Comparison of ENCODE assay signal across 11 cellular contexts in the genomic region with DNA sequence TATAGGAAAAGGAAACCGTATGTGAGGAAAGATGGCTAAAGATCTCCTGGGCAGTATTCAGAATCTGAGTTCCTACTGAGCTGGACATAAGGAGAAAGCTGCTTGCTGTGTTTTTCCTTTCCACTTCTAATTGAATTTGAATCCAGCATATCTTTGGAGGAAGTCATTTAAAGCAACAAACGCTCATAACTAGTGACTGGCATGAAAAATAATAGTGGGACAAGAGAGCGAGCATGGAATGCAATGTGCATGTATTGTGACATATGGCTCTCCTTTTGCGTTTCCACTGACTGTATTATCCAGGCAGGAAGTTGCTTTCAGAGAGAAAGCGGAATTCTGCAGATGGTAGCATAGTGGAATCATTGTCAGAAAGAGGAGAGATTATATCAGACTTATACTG.
DNase-seq lines count a peak whose midpoint lies in the region; ATAC-seq and TF ChIP-seq lines count a peak whose summit lies in the region.
"Had no signal": no experiment of that assay in that cellular context is flagged by ENCODE, and none has a peak within 500 bp of the region (broad histone marks: within the 10 kb centered on the region; RNA-seq: fewer than 3 reads in every experiment).

No MANE protein-coding gene starts in this region.

- H3K27ac Mint-ChIP-seq in osteocyte (ENCODE audit: unreplicated experiment), result peak overlapping the region; percentile 66
- H3K27ac Mint-ChIP-seq: CD4-positive, CD25-positive, alpha-beta regulatory T cell; IgD-negative memory B cell had no signal

- no peak for ATAC-seq in left colon
- ATAC-seq: A549 had no signal

- peak overlapping the region; percentile 15 for H3K4me3 Mint-ChIP-seq in osteocyte (ENCODE audit: unreplicated experiment)
- H3K4me3 Mint-ChIP-seq: CD4-positive, CD25-positive, alpha-beta regulatory T cell; IgD-negative memory B cell had no signal

- H3K36me3 Mint-ChIP-seq in osteocyte (ENCODE audit: unreplicated experiment), result no peaks in the 10 kb centered on the region
- H3K36me3 Mint-ChIP-seq: CD4-positive, CD25-positive, alpha-beta regulatory T cell had no signal

- no peaks in the 10 kb centered on the region for H3K9me3 Mint-ChIP-seq in osteocyte (ENCODE audit: unreplicated experiment)
- H3K9me3 Mint-ChIP-seq: IgD-negative memory B cell had no signal

- intact Hi-C loops in left colon (cut with DNase I, micrococcal nuclease), result no loop called here

- DNase-seq in EH (ENCODE audit: low read depth) (peak; percentile 28), SK-N-DZ (ENCODE audit: low spot score) (peak; percentile 12), cerebellum (ENCODE audit: low spot score) (peak; percentile 66), osteocyte (ENCODE audit: extremely low spot score, unreplicated experiment) (no peak), left colon (no peak), NCI-H345 (lab: John Stamatoyannopoulos, UW) (no peak), NCI-H2081 treated with DMSO at 0.1 percent for 48 hours (lab: John Stamatoyannopoulos, UW) (no peak)
- DNase-seq: CD4-positive, CD25-positive, alpha-beta regulatory T cell; DMS 273 treated with DMSO at 0.1 percent for 48 hours had no signal

- peaks cover 26% of the 10 kb centered on the region for H3K4me1 Mint-ChIP-seq in osteocyte (ENCODE audit: unreplicated experiment)
- H3K4me1 Mint-ChIP-seq: CD4-positive, CD25-positive, alpha-beta regulatory T cell; IgD-negative memory B cell had no signal

- no peaks in the 10 kb centered on the region for H3K27me3 Mint-ChIP-seq in osteocyte (ENCODE audit: unreplicated experiment)

- TF ChIP-seq CTCF in osteocyte (IDR thresholded peaks at IDR 0.05), result no peak

Comparison
In these comparisons a context has a peak if more than half of its experiments do, and no peak if none do; other contexts are left out.
1. DNase-seq: peak in EH (single experiment), SK-N-DZ (single experiment) and cerebellum (single experiment); none in osteocyte (single experiment), left colon (0 of 2), NCI-H345 (single experiment) and NCI-H2081 treated with DMSO at 0.1 percent for 48 hours (single experiment).